ENCODE assay signal across 2 cellular contexts in the genomic region with DNA sequence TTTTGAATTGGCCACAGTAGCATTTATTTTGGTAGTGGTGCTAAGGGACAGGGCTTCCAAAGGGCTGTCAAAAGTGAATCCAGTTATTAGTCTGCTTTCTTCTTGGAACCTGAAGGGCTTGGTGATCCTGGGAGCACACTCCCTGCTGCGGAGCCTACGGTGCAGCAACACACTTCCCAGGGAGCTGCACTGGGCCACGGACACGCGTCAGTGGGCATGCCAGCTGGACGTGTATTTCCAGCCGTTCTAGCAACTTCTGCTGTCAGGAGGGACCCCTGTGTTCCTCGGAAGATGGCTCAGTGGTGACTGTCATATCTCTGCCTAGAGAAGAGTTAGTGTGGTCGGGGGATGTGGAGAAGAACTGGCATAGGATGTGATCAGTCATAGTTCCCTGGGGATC.
TF ChIP-seq lines count a peak whose summit lies in the region.

No MANE protein-coding gene starts in this region.

TF ChIP-seq in IMR-90, 13 proteins besides CTCF, POLR2A, EP300 and RAD21:
- TF ChIP-seq BHLHE40 (IDR thresholded peaks at IDR 0.05; ENCODE audit: low read depth, low read length): no peak
- no peak for TF ChIP-seq MAZ (IDR thresholded peaks at IDR 0.05; ENCODE audit: borderline replicate concordance, low read depth, low read length)
- no peak for TF ChIP-seq NFE2L2 (IDR thresholded peaks at IDR 0.05; ENCODE audit: low read depth, low read length)
- TF ChIP-seq RCOR1 (IDR thresholded peaks at IDR 0.05; ENCODE audit: insufficient replicate concordance, low read length): no peak
- TF ChIP-seq, protein P1, sequence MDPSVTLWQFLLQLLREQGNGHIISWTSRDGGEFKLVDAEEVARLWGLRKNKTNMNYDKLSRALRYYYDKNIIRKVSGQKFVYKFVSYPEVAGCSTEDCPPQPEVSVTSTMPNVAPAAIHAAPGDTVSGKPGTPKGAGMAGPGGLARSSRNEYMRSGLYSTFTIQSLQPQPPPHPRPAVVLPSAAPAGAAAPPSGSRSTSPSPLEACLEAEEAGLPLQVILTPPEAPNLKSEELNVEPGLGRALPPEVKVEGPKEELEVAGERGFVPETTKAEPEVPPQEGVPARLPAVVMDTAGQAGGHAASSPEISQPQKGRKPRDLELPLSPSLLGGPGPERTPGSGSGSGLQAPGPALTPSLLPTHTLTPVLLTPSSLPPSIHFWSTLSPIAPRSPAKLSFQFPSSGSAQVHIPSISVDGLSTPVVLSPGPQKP (IDR thresholded peaks at IDR 0.05; ENCODE audit: borderline replicate concordance, low read depth, low read length): no peak
- TF ChIP-seq SMC3 (IDR thresholded peaks at IDR 0.05; ENCODE audit: low read depth, low read length): no peak
- no peak for TF ChIP-seq RFX5 (IDR thresholded peaks at IDR 0.05; ENCODE audit: low read depth, low read length)
- no peak for TF ChIP-seq CEBPB (IDR thresholded peaks at IDR 0.05; ENCODE audit: low read depth, low read length)
- TF ChIP-seq MAFK (IDR thresholded peaks at IDR 0.05; ENCODE audit: low read depth, low read length): no peak
- TF ChIP-seq FOS (IDR thresholded peaks at IDR 0.05; ENCODE audit: low read depth, low read length): no peak
- TF ChIP-seq MXI1 (IDR thresholded peaks at IDR 0.05; ENCODE audit: borderline replicate concordance, low read depth, low read length): no peak
- no peak for TF ChIP-seq CHD1 (IDR thresholded peaks at IDR 0.05; ENCODE audit: low read depth, low read length)
- TF ChIP-seq, protein P2, sequence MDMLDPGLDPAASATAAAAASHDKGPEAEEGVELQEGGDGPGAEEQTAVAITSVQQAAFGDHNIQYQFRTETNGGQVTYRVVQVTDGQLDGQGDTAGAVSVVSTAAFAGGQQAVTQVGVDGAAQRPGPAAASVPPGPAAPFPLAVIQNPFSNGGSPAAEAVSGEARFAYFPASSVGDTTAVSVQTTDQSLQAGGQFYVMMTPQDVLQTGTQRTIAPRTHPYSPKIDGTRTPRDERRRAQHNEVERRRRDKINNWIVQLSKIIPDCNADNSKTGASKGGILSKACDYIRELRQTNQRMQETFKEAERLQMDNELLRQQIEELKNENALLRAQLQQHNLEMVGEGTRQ (IDR thresholded peaks at IDR 0.05; ENCODE audit: low read depth, low read length): no peak

TF ChIP-seq in WTC11, 78 proteins besides CTCF, POLR2A, EP300 and RAD21:
- TF ChIP-seq MXD4 (CRISPR knock-in tag; IDR thresholded peaks at IDR 0.05; ENCODE audit: borderline replicate concordance) (no peak), FOXP1 (CRISPR knock-in tag; IDR thresholded peaks at IDR 0.05; ENCODE audit: borderline replicate concordance) (no peak)
